ENCODE assay signal across 8 cellular contexts in the genomic region with DNA sequence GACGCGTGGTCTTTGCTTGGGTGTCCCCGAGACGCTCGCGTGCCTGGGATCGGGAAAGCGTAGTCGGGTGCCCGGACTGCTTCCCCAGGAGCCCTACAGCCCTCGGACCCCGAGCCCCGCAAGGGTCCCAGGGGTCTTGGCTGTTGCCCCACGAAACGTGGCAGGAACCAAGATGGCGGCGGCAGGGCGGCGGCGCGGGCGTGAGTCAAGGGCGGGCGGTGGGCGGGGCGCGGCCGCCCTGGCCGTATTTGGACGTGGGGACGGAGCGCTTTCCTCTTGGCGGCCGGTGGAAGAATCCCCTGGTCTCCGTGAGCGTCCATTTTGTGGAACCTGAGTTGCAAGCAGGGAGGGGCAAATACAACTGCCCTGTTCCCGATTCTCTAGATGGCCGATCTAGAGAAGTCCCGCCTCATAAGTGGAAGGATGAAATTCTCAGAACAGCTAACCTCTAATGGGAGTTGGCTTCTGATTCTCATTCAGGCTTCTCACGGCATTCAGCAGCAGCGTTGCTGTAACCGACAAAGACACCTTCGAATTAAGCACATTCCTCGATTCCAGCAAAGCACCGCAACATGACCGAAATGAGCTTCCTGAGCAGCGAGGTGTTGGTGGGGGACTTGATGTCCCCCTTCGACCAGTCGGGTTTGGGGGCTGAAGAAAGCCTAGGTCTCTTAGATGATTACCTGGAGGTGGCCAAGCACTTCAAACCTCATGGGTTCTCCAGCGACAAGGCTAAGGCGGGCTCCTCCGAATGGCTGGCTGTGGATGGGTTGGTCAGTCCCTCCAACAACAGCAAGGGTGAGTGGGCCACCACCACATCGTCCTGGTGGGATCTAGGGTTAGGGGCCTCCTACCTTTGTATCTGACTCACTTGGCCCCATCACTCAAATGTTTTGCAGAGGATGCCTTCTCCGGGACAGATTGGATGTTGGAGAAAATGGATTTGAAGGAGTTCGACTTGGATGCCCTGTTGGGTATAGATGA. TPM values are rescaled to one million over a fixed set of nuclear protein-coding genes. Genes with fewer than 3 reads are reported as not detected.
DNase-seq lines count a peak whose midpoint lies in the region; ATAC-seq and TF ChIP-seq lines count a peak whose summit lies in the region.

No MANE protein-coding gene starts in this region.

- peaks cover 27% of the 10 kb centered on the region for H3K36me3 Mint-ChIP-seq in T-cell

- ATAC-seq in T-cell (replicated peaks in 1 of 4): peak; percentile 17 to 28 (median 22)

- H3K9me3 Mint-ChIP-seq in T-cell: no peaks in the 10 kb centered on the region

- CTCF ChIA-PET in T-cell (lab: Charles Lee): interaction anchor here in 1 of 2 donors (2.2 kb wide), 1 partner anchor 8 kb away, joined by 17 read pairs; no protein-coding TSS in a partner anchor

- H3K27ac Mint-ChIP-seq in T-cell: peak overlapping the region; percentile 96 to 98

- peaks cover 7% of the 10 kb centered on the region for H3K4me1 ChIP-seq in BE2C
- peaks cover 75% of the 10 kb centered on the region for H3K4me1 ChIP-seq in left ventricle myocardium inferior
- peaks cover 21% of the 10 kb centered on the region for H3K4me1 ChIP-seq in rectal smooth muscle tissue (ENCODE audit: control insufficient read depth, insufficient read depth, low read length)

- H3K9me3 ChIP-seq in BE2C (no peaks in the 10 kb centered on the region), left ventricle myocardium inferior (replicated peaks) (no peaks in the 10 kb centered on the region)

- H3K27me3 Mint-ChIP-seq in T-cell: peaks cover 0 to 2% of the 10 kb centered on the region in 2 donors

- H3K4me1 Mint-ChIP-seq in T-cell: peaks cover 49 to 58% (median 57%) of the 10 kb centered on the region in 3 donors

- DNase-seq in BE2C (peak; percentile 82), GM19238 (ENCODE audit: insufficient read length, low spot score) (peak; percentile 63), HK-2 (ENCODE audit: unreplicated experiment) (peak; percentile 74), T-cell (peak in 29 of 34 experiments; percentile 9 to 71 (median 49)), amniotic stem cell (lab: John Stamatoyannopoulos, UW) (peak; percentile 80), left ventricle myocardium inferior (peak; percentile 84), iPS-NIHi7 (ENCODE audit: extremely low spot score) (no peak)

- intact Hi-C loops in left ventricle myocardium inferior (cut with micrococcal nuclease): no loop called here

- TF ChIP-seq CTCF in BE2C (IDR thresholded peaks at IDR 0.05; ENCODE audit: low read depth, low read length) (no peak), left ventricle myocardium inferior (IDR thresholded peaks at IDR 0.05; ENCODE audit: borderline replicate concordance) (no peak)

- H3K4me3 ChIP-seq in BE2C (ENCODE audit: low read depth, low read length): peak overlapping the region; percentile 98
- peak overlapping the region; percentile 92 for H3K4me3 ChIP-seq in left ventricle myocardium inferior
- H3K4me3 ChIP-seq in rectal smooth muscle tissue (ENCODE audit: low read length): peak overlapping the region; percentile 88

- POLR2A ChIA-PET in T-cell (lab: Charles Lee): interaction anchor here (0.6 to 1.3 kb wide), 4 partner anchors 8 to 75 kb away, joined by 3 to 19 read pairs (median 4); partner anchors contain the start of gene MIEF1 (in 1 of the 2)

- H3K4me3 Mint-ChIP-seq in T-cell: peak overlapping the region; percentile 85 to 95 (median 94)

- H3K27me3 ChIP-seq in BE2C: no peaks in the 10 kb centered on the region
- H3K27me3 ChIP-seq in left ventricle myocardium inferior (ENCODE audit: low read depth): no peaks in the 10 kb centered on the region
- H3K27me3 ChIP-seq in rectal smooth muscle tissue (ENCODE audit: control insufficient read depth, insufficient read depth, low read length): no peaks in the 10 kb centered on the region

- peak overlapping the region; percentile 99 for H3K27ac ChIP-seq in left ventricle myocardium inferior (replicated peaks)
- H3K27ac ChIP-seq in rectal smooth muscle tissue (ENCODE audit: low read depth, low read length): peak overlapping the region; percentile 100

- H3K36me3 ChIP-seq in BE2C: peaks cover 71% of the 10 kb centered on the region
- peaks cover 46% of the 10 kb centered on the region for H3K36me3 ChIP-seq in left ventricle myocardium inferior
- H3K36me3 ChIP-seq in rectal smooth muscle tissue (ENCODE audit: control insufficient read depth, insufficient read depth, low read length): peaks cover 27% of the 10 kb centered on the region

- H3K9ac ChIP-seq in rectal smooth muscle tissue (ENCODE audit: low read length): peak overlapping the region; percentile 100

RNA-seq across cellular contexts. Expression of gene ATF4, which starts 0.8 kb away (rescaled TPM):
- 1,602 TPM for polyA plus RNA-seq in BE2C (2012; ENCODE audit: insufficient read depth, insufficient read length, low read depth)
- 100 to 1,000 TPM; 236 to 371 (median 327) TPM for total RNA-seq in T-cell
- 193 TPM for total RNA-seq in left ventricle myocardium inferior

RNA-seq across cellular contexts. Expression of gene RPS19BP1, which starts 11.4 kb away (rescaled TPM):
- 624 TPM for polyA plus RNA-seq in BE2C (2012; ENCODE audit: insufficient read depth, insufficient read length, low read depth)
- total RNA-seq in T-cell: 10 to 100 TPM; 42.4 to 76.8 (median 73.5) TPM
- 59.3 TPM for total RNA-seq in left ventricle myocardium inferior

RNA-seq across cellular contexts. Expression of gene MIEF1, which starts 19.1 kb away (rescaled TPM):
- polyA plus RNA-seq in BE2C (2012; ENCODE audit: insufficient read depth, insufficient read length, low read depth): 117 TPM
- 10 to 100 TPM; 19.7 to 44.1 (median 38.5) TPM for total RNA-seq in T-cell
- 15.5 TPM for total RNA-seq in left ventricle myocardium inferior

RNA-seq across cellular contexts. Expression of gene CACNA1I, which starts 49.4 kb away (rescaled TPM):
- polyA plus RNA-seq in BE2C (2012; ENCODE audit: insufficient read depth, insufficient read length, low read depth): not detected
- 10 to 100 TPM; 16.1 to 32.9 (median 28.8) TPM for total RNA-seq in T-cell
- 0.05 TPM for total RNA-seq in left ventricle myocardium inferior
